In genomic region chr14:81193924-81194633, GRCh38 we compare ENCODE assay signal across 12 cellular contexts. TPM values are rescaled to one million over a fixed set of nuclear protein-coding genes. Genes with fewer than 3 reads are reported as not detected.
DNase-seq lines count a peak whose midpoint lies in the region; ATAC-seq, FAIRE-seq and TF ChIP-seq lines count a peak whose summit lies in the region.
"Had no signal": no experiment of that assay in that cellular context is flagged by ENCODE, and none has a peak within 500 bp of the region (broad histone marks: within the 10 kb centered on the region; RNA-seq: fewer than 3 reads in every experiment).

No MANE protein-coding gene starts in this region.

- no peaks in the 10 kb centered on the region for H3K9me3 ChIP-seq in colonic mucosa

- H3K36me3 Mint-ChIP-seq in activated naive CD8-positive, alpha-beta T cell treated with anti-CD3 and anti-CD28 coated beads, Interleukin-2, amount 50 U/mL, for 24 hours (ENCODE audit: low read depth), result peaks cover 44% of the 10 kb centered on the region

- H3K4me1 Mint-ChIP-seq in activated naive CD8-positive, alpha-beta T cell treated with anti-CD3 and anti-CD28 coated beads, Interleukin-2, amount 50 U/mL, for 24 hours, result peaks cover 42% of the 10 kb centered on the region

- no peaks in the 10 kb centered on the region for H3K27me3 Mint-ChIP-seq in activated naive CD8-positive, alpha-beta T cell treated with anti-CD3 and anti-CD28 coated beads, Interleukin-2, amount 50 U/mL, for 24 hours

- H3K27ac ChIP-seq in caudate nucleus (ENCODE audit: low read depth, low read length), result no peak overlapping the region
- H3K27ac ChIP-seq in colonic mucosa, result no peak overlapping the region

- ATAC-seq in HG03342 (IDR thresholded peaks at IDR 0.05; ENCODE audit: unreplicated experiment), result peak; percentile 51
- peak; percentile 46 for ATAC-seq in activated naive CD8-positive, alpha-beta T cell treated with anti-CD3 and anti-CD28 coated beads, Interleukin-2, amount 50 U/mL, for 24 hours

- H3K9ac ChIP-seq in colonic mucosa (ENCODE audit: low read depth in 2 of 2, low read length in 2 of 2), result no peak overlapping the region

- no peaks in the 10 kb centered on the region for H3K36me3 ChIP-seq in colonic mucosa

- no peaks in the 10 kb centered on the region for H3K27me3 ChIP-seq in colonic mucosa

- no peak overlapping the region for H3K4me3 Mint-ChIP-seq in activated naive CD8-positive, alpha-beta T cell treated with anti-CD3 and anti-CD28 coated beads, Interleukin-2, amount 50 U/mL, for 24 hours

- FAIRE-seq in GM19239 (lab: Jason Lieb, UNC), result peak; percentile 31
- FAIRE-seq: D721Med had no signal

- DNase-seq in GM12865 (ENCODE audit: low read depth) (peak; percentile 58), GM19239 (ENCODE audit: insufficient read length, low spot score) (no peak), caudate nucleus (lab: John Stamatoyannopoulos, UW) (no peak), inferior parietal cortex (ENCODE audit: extremely low spot score) (no peak), colonic mucosa (no peak), pons (ENCODE audit: low spot score) (no peak)
- no peak for DNase-seq in activated naive CD8-positive, alpha-beta T cell treated with anti-CD3 and anti-CD28 coated beads, Interleukin-2, amount 50 U/mL, for 24 hours
- DNase-seq: cerebellar nuclear complex, NCI-H2081 treated with DMSO at 0.1 percent for 48 hours, Right ventricle myocardium superior had no signal

- H3K4me1 ChIP-seq in colonic mucosa, result no peaks in the 10 kb centered on the region

- H3K27ac Mint-ChIP-seq in activated naive CD8-positive, alpha-beta T cell treated with anti-CD3 and anti-CD28 coated beads, Interleukin-2, amount 50 U/mL, for 24 hours, result no peak overlapping the region

- H3K4me3 ChIP-seq in GM12865 (ENCODE audit: low read depth, low read length) (no peak overlapping the region), colonic mucosa (no peak overlapping the region)

- no peaks in the 10 kb centered on the region for H3K9me3 Mint-ChIP-seq in activated naive CD8-positive, alpha-beta T cell treated with anti-CD3 and anti-CD28 coated beads, Interleukin-2, amount 50 U/mL, for 24 hours

- no peak for TF ChIP-seq CTCF in GM12865 (IDR thresholded peaks at IDR 0.05; ENCODE audit: insufficient read depth, low read depth, low read length, missing control alignments)
- TF ChIP-seq CTCF in colonic mucosa (IDR thresholded peaks at IDR 0.05), result no peak

- intact Hi-C loops in colonic mucosa (cut with DNase I), result no loop called here

RNA-seq across cellular contexts. Expression of gene GTF2A1, which starts 26.7 kb away (rescaled TPM):
- total RNA-seq in colonic mucosa, result 10 to 100 TPM; 21.6 to 26.6 TPM
